31 cellular contexts compared by ENCODE assay signal in genomic region chr2:22520337-22521288, GRCh38.
"Had no signal": no experiment of that assay in that cellular context is flagged by ENCODE, and none has a peak within 500 bp of the region (broad histone marks: within the 10 kb centered on the region; RNA-seq: fewer than 3 reads in every experiment).

No MANE protein-coding gene starts in this region.

- H3K27ac ChIP-seq: esophagus muscularis mucosa, foreskin keratinocyte, heart right ventricle, ovary, right atrium auricular region, skin epidermis, spleen, testis, tibial artery had no signal

- H3K4me1 ChIP-seq: esophagus muscularis mucosa, foreskin keratinocyte, heart right ventricle, right atrium auricular region, spleen, testis had no signal

- H3K4me1 Mint-ChIP-seq: memory B cell; naive thymus-derived CD4-positive, alpha-beta T cell; nephron progenitor cell; stimulated activated memory B cell treated with anti-CD40 and anti-IgM and Interleukin-4, amounts not matched to agents 10 μg/mL and 1 μg/mL and 100 μg/mL, for 72 hours had no signal

- H3K4me3 Mint-ChIP-seq: dendritic cell treated with granulocyte-macrophage colony-stimulating factor and Interleukin-4, amounts not matched to agents 40 ng/mL and 50 ng/mL, for 4 days; memory B cell; mesothelial cell of epicardium; naive thymus-derived CD4-positive, alpha-beta T cell; nephron progenitor cell; stimulated activated memory B cell treated with anti-CD40 and anti-IgM and Interleukin-4, amounts not matched to agents 10 μg/mL and 1 μg/mL and 100 μg/mL, for 72 hours; type B pancreatic cell had no signal

- H3K9me3 ChIP-seq: esophagus muscularis mucosa, ovary, right atrium auricular region, testis, tibial artery had no signal

- ATAC-seq: foreskin keratinocyte; heart right ventricle; left lobe of liver; naive thymus-derived CD4-positive, alpha-beta T cell; stimulated activated memory B cell treated with anti-CD40 and anti-IgM and Interleukin-4, amounts not matched to agents 10 μg/mL and 1 μg/mL and 100 μg/mL, for 72 hours; stimulated activated naive CD8-positive, alpha-beta T cell treated with anti-CD3 and anti-CD28 coated beads, Interleukin-15, Interleukin-2, amounts not matched to agents 100 U/mL and 50 U/mL, for 24 hours had no signal

- H3K36me3 Mint-ChIP-seq: memory B cell; mesothelial cell of epicardium; naive thymus-derived CD4-positive, alpha-beta T cell; stimulated activated memory B cell treated with anti-CD40 and anti-IgM and Interleukin-4, amounts not matched to agents 10 μg/mL and 1 μg/mL and 100 μg/mL, for 72 hours; type B pancreatic cell had no signal

- H3K36me3 ChIP-seq: esophagus muscularis mucosa, heart right ventricle, ovary, right atrium auricular region, spleen, tibial artery had no signal

- DNase-seq: central memory CD4-positive, alpha-beta T cell; effector CD8-positive, alpha-beta T cell; foreskin keratinocyte; glutamatergic neuron; heart right ventricle; hippocampal formation; islet precursor cell; kidney glomerular epithelial cell; naive thymus-derived CD4-positive, alpha-beta T cell; nephron progenitor cell; nucleus accumbens; ovary; posterior cingulate gyrus; spleen; stimulated activated CD4-positive, alpha-beta T cell treated with anti-CD3 and anti-CD28 coated beads, Interleukin-4, amount 100 ng/mL, for 4 hours; stimulated activated naive CD8-positive, alpha-beta T cell treated with anti-CD3 and anti-CD28 coated beads, Interleukin-15, Interleukin-2, amounts not matched to agents 100 U/mL and 50 U/mL, for 24 hours; substantia nigra; testis had no signal

- H3K27me3 Mint-ChIP-seq: dendritic cell treated with granulocyte-macrophage colony-stimulating factor and Interleukin-4, amounts not matched to agents 40 ng/mL and 50 ng/mL, for 4 days; memory B cell; naive thymus-derived CD4-positive, alpha-beta T cell; stimulated activated memory B cell treated with anti-CD40 and anti-IgM and Interleukin-4, amounts not matched to agents 10 μg/mL and 1 μg/mL and 100 μg/mL, for 72 hours had no signal

- H3K27me3 ChIP-seq: esophagus muscularis mucosa, foreskin keratinocyte, ovary, right atrium auricular region, spleen, testis, tibial artery had no signal

- H3K9me3 Mint-ChIP-seq: memory B cell; mesothelial cell of epicardium; stimulated activated memory B cell treated with anti-CD40 and anti-IgM and Interleukin-4, amounts not matched to agents 10 μg/mL and 1 μg/mL and 100 μg/mL, for 72 hours; type B pancreatic cell had no signal

- FAIRE-seq: colon, endothelial cell of umbilical vein had no signal

- H3K4me3 ChIP-seq: esophagus muscularis mucosa, heart right ventricle, lung, ovary, right atrium auricular region, skin epidermis, spleen, testis, tibial artery had no signal

- H3K27ac Mint-ChIP-seq: dendritic cell treated with granulocyte-macrophage colony-stimulating factor and Interleukin-4, amounts not matched to agents 40 ng/mL and 50 ng/mL, for 4 days; memory B cell; mesothelial cell of epicardium; naive thymus-derived CD4-positive, alpha-beta T cell; nephron progenitor cell; stimulated activated memory B cell treated with anti-CD40 and anti-IgM and Interleukin-4, amounts not matched to agents 10 μg/mL and 1 μg/mL and 100 μg/mL, for 72 hours; type B pancreatic cell had no signal
